In genomic region chr7:106176414-106177294, GRCh38 we compare ENCODE assay signal across 8 cellular contexts.
DNase-seq lines count a peak whose midpoint lies in the region; ATAC-seq and TF ChIP-seq lines count a peak whose summit lies in the region.

No MANE protein-coding gene starts in this region.

- TF ChIP-seq CTCF in Peyer's patch (IDR thresholded peaks at IDR 0.05): peak; percentile 64 to 98 (median 93)
- peak; percentile 97 for TF ChIP-seq CTCF in fibroblast of villous mesenchyme (IDR thresholded peaks at IDR 0.05; ENCODE audit: insufficient read depth, low read depth, low read length)

- no peaks in the 10 kb centered on the region for H3K9me3 ChIP-seq in Peyer's patch
- no peaks in the 10 kb centered on the region for H3K9me3 ChIP-seq in subcutaneous abdominal adipose tissue (ENCODE audit: control insufficient read depth in 5 of 5, low read length in 5 of 5)

- TF ChIP-seq POLR2A in Peyer's patch (IDR thresholded peaks at IDR 0.05): peak in 1 of 2 donors; percentile 19

- no peaks in the 10 kb centered on the region for H3K27me3 ChIP-seq in Peyer's patch
- no peaks in the 10 kb centered on the region for H3K27me3 ChIP-seq in subcutaneous abdominal adipose tissue (ENCODE audit: control insufficient read depth in 5 of 5, insufficient read depth in 4 of 5, low read length in 5 of 5)

- H3K4me3 ChIP-seq in Peyer's patch (no peak overlapping the region), fibroblast of villous mesenchyme (ENCODE audit: low read depth, low read length) (no peak overlapping the region), subcutaneous abdominal adipose tissue (ENCODE audit: low read depth in 1 of 5, low read length in 5 of 5) (peak overlapping the region in 1 of 5 donors; percentile 26)

- DNase-seq in AG08395 (ENCODE audit: low spot score): peak; percentile 93
- peak; percentile 74 for DNase-seq in HuH-7 (ENCODE audit: low spot score)
- DNase-seq in Peyer's patch: peak; percentile 67 to 90 (median 84)
- DNase-seq in activated T-helper 1 cell treated with anti-CD3 and anti-CD28 coated beads, Interleukin-2, amount 50 U/mL, for 16 hours (ENCODE audit: low read depth in 1 of 2, low spot score in 1 of 2): peak; percentile 48 to 53
- DNase-seq in fibroblast of villous mesenchyme (ENCODE audit: low read depth): peak; percentile 77
- DNase-seq in nucleus accumbens (lab: John Stamatoyannopoulos, UW): peak in 52 of 56 donors; percentile 9 to 87 (median 60)

- H3K4me1 ChIP-seq in Peyer's patch (peaks cover 0 to 6% (median 0%) of the 10 kb centered on the region in 4 donors), subcutaneous abdominal adipose tissue (ENCODE audit: control insufficient read depth in 5 of 5, insufficient read depth in 5 of 5, low read length in 5 of 5) (peaks cover 0 to 26% (median 23%) of the 10 kb centered on the region in 5 donors)

- H3K27ac ChIP-seq in Peyer's patch: no peak overlapping the region
- peak overlapping the region; percentile 53 for H3K27ac ChIP-seq in subcutaneous abdominal adipose tissue (ENCODE audit: low read depth, low read length)

- H3K36me3 ChIP-seq in Peyer's patch (no peaks in the 10 kb centered on the region), subcutaneous abdominal adipose tissue (ENCODE audit: control insufficient read depth in 5 of 5, insufficient read depth in 5 of 5, low read length in 5 of 5) (no peaks in the 10 kb centered on the region)

- H3K9ac ChIP-seq in subcutaneous abdominal adipose tissue (ENCODE audit: low read length in 5 of 5): peak overlapping the region in 2 of 5 donors; percentile 67 to 71

- ATAC-seq in GM18873 (IDR thresholded peaks at IDR 0.05; ENCODE audit: low FRiP score, unreplicated experiment): peak; percentile 58
